Comparison of ENCODE assay signal across 37 cellular contexts in genomic region chr5:94283093-94283492, GRCh38.
"Had no signal": no experiment of that assay in that cellular context is flagged by ENCODE, and none has a peak within 500 bp of the region (broad histone marks: within the 10 kb centered on the region; RNA-seq: fewer than 3 reads in every experiment).

No MANE protein-coding gene starts in this region.

- DNase-seq: activated B cell treated with CpG ODN at 0.5 μM for 24 hours; activated CD4-positive, alpha-beta memory T cell treated with anti-CD3 and anti-CD28 coated beads for 36 hours; activated CD4-positive, alpha-beta T cell treated with anti-CD3 and anti-CD28 coated beads for 4 hours; activated CD4-positive, alpha-beta T cell treated with anti-CD3 and anti-CD28 coated beads, Interleukin-2, amount 10 ng/mL, durations not matched to agents 24 days and 14 days; activated CD4-positive, alpha-beta T cell treated with anti-CD3 and anti-CD28 coated beads, Interleukin-2, amount 50 U/mL, for 1 hour; activated CD4-positive, alpha-beta T cell treated with anti-CD3 and anti-CD28 coated beads, Interleukin-2, amount 50 U/mL, for 4 hours; activated CD4-positive, CD25-positive, alpha-beta regulatory T cell treated with anti-CD3 and anti-CD28 coated beads, Interleukin-2, amount 50 U/mL, for 72 hours; activated CD8-positive, alpha-beta memory T cell treated with anti-CD3 and anti-CD28 coated beads, Interleukin-2, amount 50 U/mL, for 4 hours; activated CD8-positive, alpha-beta T cell treated with anti-CD3 and anti-CD28 coated beads for 36 hours; activated effector memory CD4-positive, alpha-beta T cell treated with anti-CD3 and anti-CD28 coated beads, Interleukin-2, amount 50 U/mL, for 16 hours; activated gamma-delta T cell treated with Interleukin-2 at 50 U/mL for 16 hours; activated naive CD4-positive, alpha-beta T cell; activated naive CD4-positive, alpha-beta T cell treated with anti-CD3 and anti-CD28 coated beads for 36 hours; activated naive CD4-positive, alpha-beta T cell treated with anti-CD3 and anti-CD28 coated beads, Interleukin-2, amount 50 U/mL, for 16 hours; activated naive CD8-positive, alpha-beta T cell treated with anti-CD3 and anti-CD28 coated beads for 36 hours; activated T-cell treated with anti-CD3 and anti-CD28 coated beads for 4 hours; activated T-cell treated with anti-CD3 and anti-CD28 coated beads, Interleukin-2, amount 50 U/mL, for 1 hour; activated T-cell treated with anti-CD3 and anti-CD28 coated beads, Interleukin-2, amount 50 U/mL, for 4 hours; activated T-cell treated with anti-CD3 and anti-CD28 coated beads, Interleukin-2, amount 50 U/mL, for 72 hours; adrenal gland; amniotic stem cell; aorta; caudate nucleus; cerebellar nuclear complex; colonic mucosa; T-helper 2 cell; T-helper 9 cell had no signal

- FAIRE-seq: bronchial epithelial cell, TTC549 had no signal

- H3K4me1 Mint-ChIP-seq: activated B cell treated with CpG ODN at 0.5 μM for 24 hours; activated CD4-positive, alpha-beta T cell treated with anti-CD3 and anti-CD28 coated beads, Interleukin-2, amount 10 ng/mL, durations not matched to agents 24 days and 14 days; activated naive CD8-positive, alpha-beta T cell treated with anti-CD3 and anti-CD28 coated beads for 36 hours; activated T-helper 17 cell treated with anti-CD3 and anti-CD28 coated beads, Interleukin-2, amount 50 U/mL, for 72 hours; brain; central memory CD8-positive, alpha-beta T cell had no signal

- H3K4me3 Mint-ChIP-seq: activated B cell treated with CpG ODN at 0.5 μM for 24 hours; activated CD4-positive, alpha-beta memory T cell treated with anti-CD3 and anti-CD28 coated beads for 36 hours; activated CD4-positive, alpha-beta T cell treated with anti-CD3 and anti-CD28 coated beads, Interleukin-2, amount 10 ng/mL, durations not matched to agents 24 days and 14 days; activated CD8-positive, alpha-beta T cell treated with anti-CD3 and anti-CD28 coated beads for 36 hours; activated naive CD4-positive, alpha-beta T cell treated with anti-CD3 and anti-CD28 coated beads for 36 hours; activated naive CD8-positive, alpha-beta T cell treated with anti-CD3 and anti-CD28 coated beads for 36 hours; activated T-cell treated with anti-CD3 and anti-CD28 coated beads, Interleukin-2, amount 50 U/mL, for 4 hours; activated T-cell treated with anti-CD3 and anti-CD28 coated beads, Interleukin-2, amount 50 U/mL, for 72 hours; activated T-helper 1 cell treated with anti-CD3 and anti-CD28 coated beads, Interleukin-12 subunit alpha, Interleukin-12 subunit beta, Interleukin-2, Interleukin-4 antibody, amounts not matched to agents 30 ng/mL and 10 ng/mL and 1 ng/mL, durations not matched to agents 14 hours and 24 hours and 36 hours; activated T-helper 17 cell treated with anti-CD3 and anti-CD28 coated beads, Interleukin-2, amount 50 U/mL, for 72 hours; brain; central memory CD8-positive, alpha-beta T cell; T-helper 2 cell treated with Interferon-gamma antibody and Interleukin-4, amounts not matched to agents 5 μg/mL and 100 μg/mL, for 36 hours had no signal

- H3K27ac Mint-ChIP-seq: activated B cell treated with CpG ODN at 0.5 μM for 24 hours; activated CD4-positive, alpha-beta memory T cell treated with anti-CD3 and anti-CD28 coated beads for 36 hours; activated CD4-positive, alpha-beta T cell treated with anti-CD3 and anti-CD28 coated beads, Interleukin-2, amount 10 ng/mL, durations not matched to agents 24 days and 14 days; activated CD8-positive, alpha-beta T cell treated with anti-CD3 and anti-CD28 coated beads for 36 hours; activated naive CD4-positive, alpha-beta T cell treated with anti-CD3 and anti-CD28 coated beads for 36 hours; activated naive CD4-positive, alpha-beta T cell treated with anti-CD3 and anti-CD28 coated beads, Interleukin-2, amount 50 U/mL, for 72 hours; activated naive CD8-positive, alpha-beta T cell treated with anti-CD3 and anti-CD28 coated beads for 36 hours; activated T-cell treated with anti-CD3 and anti-CD28 coated beads, Interleukin-2, amount 50 U/mL, for 72 hours; activated T-helper 1 cell treated with anti-CD3 and anti-CD28 coated beads, Interleukin-12 subunit alpha, Interleukin-12 subunit beta, Interleukin-2, Interleukin-4 antibody, amounts not matched to agents 30 ng/mL and 10 ng/mL and 1 ng/mL, durations not matched to agents 14 hours and 24 hours and 36 hours; activated T-helper 17 cell treated with anti-CD3 and anti-CD28 coated beads, Interleukin-2, amount 50 U/mL, for 72 hours; brain; T-helper 2 cell treated with Interferon-gamma antibody and Interleukin-4, amounts not matched to agents 5 μg/mL and 100 μg/mL, for 36 hours had no signal

- H3K27me3 Mint-ChIP-seq: activated B cell treated with CpG ODN at 0.5 μM for 24 hours; activated CD4-positive, alpha-beta memory T cell treated with anti-CD3 and anti-CD28 coated beads for 36 hours; activated CD8-positive, alpha-beta T cell treated with anti-CD3 and anti-CD28 coated beads for 36 hours; activated naive CD8-positive, alpha-beta T cell treated with anti-CD3 and anti-CD28 coated beads for 36 hours; activated T-helper 17 cell treated with anti-CD3 and anti-CD28 coated beads, Interleukin-2, amount 50 U/mL, for 72 hours; brain; central memory CD8-positive, alpha-beta T cell had no signal

- H3K9me3 ChIP-seq: colonic mucosa had no signal

- H3K27ac ChIP-seq: adrenal gland, cardiac muscle cell, colonic mucosa, VCaP had no signal

- H3K9me3 Mint-ChIP-seq: activated B cell treated with CpG ODN at 0.5 μM for 24 hours; activated CD4-positive, alpha-beta memory T cell treated with anti-CD3 and anti-CD28 coated beads for 36 hours; activated CD4-positive, alpha-beta T cell treated with anti-CD3 and anti-CD28 coated beads, Interleukin-2, amount 10 ng/mL, durations not matched to agents 24 days and 14 days; activated CD8-positive, alpha-beta T cell treated with anti-CD3 and anti-CD28 coated beads for 36 hours; activated naive CD4-positive, alpha-beta T cell treated with anti-CD3 and anti-CD28 coated beads for 36 hours; activated naive CD4-positive, alpha-beta T cell treated with anti-CD3 and anti-CD28 coated beads, Interleukin-2, amount 50 U/mL, for 72 hours; activated naive CD8-positive, alpha-beta T cell treated with anti-CD3 and anti-CD28 coated beads for 36 hours; activated T-cell treated with anti-CD3 and anti-CD28 coated beads, Interleukin-2, amount 50 U/mL, for 4 hours; activated T-cell treated with anti-CD3 and anti-CD28 coated beads, Interleukin-2, amount 50 U/mL, for 72 hours; activated T-helper 1 cell treated with anti-CD3 and anti-CD28 coated beads, Interleukin-12 subunit alpha, Interleukin-12 subunit beta, Interleukin-2, Interleukin-4 antibody, amounts not matched to agents 30 ng/mL and 10 ng/mL and 1 ng/mL, durations not matched to agents 14 hours and 24 hours and 36 hours; activated T-helper 17 cell treated with anti-CD3 and anti-CD28 coated beads, Interleukin-2, amount 50 U/mL, for 72 hours; brain; central memory CD8-positive, alpha-beta T cell; T-helper 2 cell treated with Interferon-gamma antibody and Interleukin-4, amounts not matched to agents 5 μg/mL and 100 μg/mL, for 36 hours had no signal

- H3K4me3 ChIP-seq: adrenal gland, cardiac muscle cell, colonic mucosa had no signal

- H3K36me3 ChIP-seq: adrenal gland, cardiac muscle cell, colonic mucosa had no signal

- H3K4me1 ChIP-seq: adrenal gland, colonic mucosa had no signal

- H3K27me3 ChIP-seq: adrenal gland, colonic mucosa had no signal

- H3K36me3 Mint-ChIP-seq: activated CD4-positive, alpha-beta memory T cell treated with anti-CD3 and anti-CD28 coated beads for 36 hours; activated naive CD4-positive, alpha-beta T cell treated with anti-CD3 and anti-CD28 coated beads, Interleukin-2, amount 50 U/mL, for 72 hours; activated naive CD8-positive, alpha-beta T cell treated with anti-CD3 and anti-CD28 coated beads for 36 hours; brain had no signal

- ATAC-seq: activated CD8-positive, alpha-beta T cell treated with anti-CD3 and anti-CD28 coated beads for 36 hours; activated naive CD4-positive, alpha-beta T cell treated with anti-CD3 and anti-CD28 coated beads, Interleukin-2, amount 50 U/mL, for 72 hours; activated T-cell treated with anti-CD3 and anti-CD28 coated beads, Interleukin-2, amount 50 U/mL, for 4 hours; activated T-cell treated with anti-CD3 and anti-CD28 coated beads, Interleukin-2, amount 50 U/mL, for 72 hours; activated T-helper 17 cell treated with anti-CD3 and anti-CD28 coated beads, Interleukin-2, amount 50 U/mL, for 72 hours had no signal
